Comparison of ENCODE assay signal across 20 cellular contexts in genomic region chr5:81763294-81763928, GRCh38.
"Had no signal": no experiment of that assay in that cellular context is flagged by ENCODE, and none has a peak within 500 bp of the region (broad histone marks: within the 10 kb centered on the region; RNA-seq: fewer than 3 reads in every experiment).

No MANE protein-coding gene starts in this region.

- ATAC-seq: activated T-cell treated with anti-CD3 and anti-CD28 coated beads, Interleukin-2, amount 50 U/mL, for 4 hours had no signal

- DNase-seq: activated B cell treated with CpG ODN at 0.5 μM for 24 hours; activated CD4-positive, alpha-beta T cell treated with anti-CD3 and anti-CD28 coated beads for 1 hour; activated CD4-positive, alpha-beta T cell treated with anti-CD3 and anti-CD28 coated beads, Interleukin-2, amount 10 ng/mL, durations not matched to agents 24 days and 14 days; activated CD4-positive, alpha-beta T cell treated with anti-CD3 and anti-CD28 coated beads, Interleukin-2, amount 50 U/mL, for 48 hours; activated CD8-positive, alpha-beta memory T cell treated with anti-CD3 and anti-CD28 coated beads for 24 hours; activated gamma-delta T cell; activated naive CD4-positive, alpha-beta T cell treated with anti-CD3 and anti-CD28 coated beads for 36 hours; activated T-cell treated with anti-CD3 and anti-CD28 coated beads, Interleukin-2, amount 50 U/mL, for 4 hours; NCI-H1092; NCI-H1417; NCI-H2029; NCI-H2107; NCI-H345; NCI-H510A; NK-92 treated with Interleukin-12 subunit alpha and Interleukin-12 subunit beta, amount 100 ng/mL, for 24 hours; PC-3; SHP77 treated with DMSO at 0.1 percent for 48 hours; T-helper 9 cell had no signal

- H3K4me2 ChIP-seq: KMS-11 had no signal

- H3K27ac ChIP-seq: KMS-11 had no signal

- FAIRE-seq: astrocyte had no signal

- H3K9ac ChIP-seq: KMS-11 had no signal
